ENCODE assay signal across 18 cellular contexts in the genomic region with DNA sequence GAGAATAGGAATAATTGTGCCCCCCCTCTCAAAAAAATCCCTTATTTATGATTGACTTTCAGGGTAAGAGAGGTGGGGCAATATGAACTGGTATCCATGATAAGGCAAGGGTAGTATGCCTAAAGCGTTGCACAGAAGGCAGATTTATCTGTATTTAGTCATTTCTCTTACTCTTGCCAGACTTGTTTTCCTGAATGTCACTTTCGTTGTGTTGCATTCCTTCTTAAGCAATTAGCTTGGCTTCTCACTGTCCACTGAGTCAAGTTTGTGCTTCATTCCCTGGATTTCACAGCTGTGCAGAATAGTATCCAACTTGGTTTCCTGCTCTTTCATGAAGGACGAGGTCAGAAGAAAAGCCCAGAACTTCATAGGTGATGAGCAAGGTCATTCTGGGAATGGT.
DNase-seq lines count a peak whose midpoint lies in the region; ATAC-seq and TF ChIP-seq lines count a peak whose summit lies in the region.
"Had no signal": no experiment of that assay in that cellular context is flagged by ENCODE, and none has a peak within 500 bp of the region (broad histone marks: within the 10 kb centered on the region; RNA-seq: fewer than 3 reads in every experiment).

No MANE protein-coding gene starts in this region.

- peak overlapping the region; percentile 78 for H3K9ac ChIP-seq in skeletal muscle satellite cell (ENCODE audit: low read depth, low read length)

- H3K27ac ChIP-seq in SJSA1 (peak overlapping the region; percentile 79), testis (no peak overlapping the region), sigmoid colon (no peak overlapping the region)
- H3K27ac ChIP-seq: pancreas, SJCRH30 had no signal

- DNase-seq in EL = peak; percentile 38
- DNase-seq in SJSA1 (ENCODE audit: low read depth in 1 of 2, low spot score in 2 of 2) = no peak
- DNase-seq in foreskin fibroblast = no peak
- no peak for DNase-seq in testis
- no peak for DNase-seq in stimulated activated naive CD8-positive, alpha-beta T cell treated with anti-CD3 and anti-CD28 coated beads, Interleukin-15, Interleukin-2, amounts not matched to agents 100 U/mL and 50 U/mL, for 24 hours
- DNase-seq in activated T-cell treated with anti-CD3 and anti-CD28 coated beads, Interleukin-2, amount 50 U/mL, for 48 hours = no peak
- no peak for DNase-seq in sigmoid colon
- DNase-seq: activated CD4-positive, alpha-beta T cell treated with anti-CD3 and anti-CD28 coated beads, Interleukin-2, amount 10 ng/mL, durations not matched to agents 7 days and 5 days; activated naive CD8-positive, alpha-beta T cell treated with anti-CD3 and anti-CD28 coated beads, Interleukin-2, amount 10 ng/mL, durations not matched to agents 7 days and 5 days; activated T-cell treated with anti-CD3 and anti-CD28 coated beads, Interleukin-2, amount 50 U/mL, for 24 hours; AML-193; Calu3; hippocampal formation; NK-92 treated with Interleukin-12 subunit alpha and Interleukin-12 subunit beta, amount 100 ng/mL, for 24 hours; pancreas; SJCRH30; T1000 had no signal

- H3K36me3 ChIP-seq in SJSA1 = no peaks in the 10 kb centered on the region
- H3K36me3 ChIP-seq in skeletal muscle satellite cell (ENCODE audit: insufficient read depth, low read length) = no peaks in the 10 kb centered on the region
- H3K36me3 ChIP-seq in testis (ENCODE audit: low read depth, missing control alignments) = no peaks in the 10 kb centered on the region
- H3K36me3 ChIP-seq in sigmoid colon = no peaks in the 10 kb centered on the region
- H3K36me3 ChIP-seq: pancreas, SJCRH30 had no signal

- WGBS in testis, 2 donors = 52 to 53% methylated on average over 3 of the region's 3 CpGs
- WGBS in sigmoid colon, 2 donors = 57 to 67% methylated on average over 3 of the region's 3 CpGs

- no peak for ATAC-seq in stimulated activated naive CD8-positive, alpha-beta T cell treated with anti-CD3 and anti-CD28 coated beads, Interleukin-15, Interleukin-2, amounts not matched to agents 100 U/mL and 50 U/mL, for 24 hours
- ATAC-seq: pancreas had no signal

- H3K9me3 ChIP-seq in SJSA1 (replicated peaks) = no peaks in the 10 kb centered on the region
- H3K9me3 ChIP-seq in skeletal muscle satellite cell (replicated peaks; ENCODE audit: low read length) = no peaks in the 10 kb centered on the region
- no peaks in the 10 kb centered on the region for H3K9me3 ChIP-seq in testis
- H3K9me3 ChIP-seq in sigmoid colon = no peaks in the 10 kb centered on the region
- H3K9me3 ChIP-seq: pancreas, SJCRH30 had no signal

- no peaks in the 10 kb centered on the region for H3K27me3 ChIP-seq in SJSA1 (replicated peaks)
- H3K27me3 ChIP-seq in skeletal muscle satellite cell (ENCODE audit: control insufficient read depth, insufficient read depth, low read length) = no peaks in the 10 kb centered on the region
- no peaks in the 10 kb centered on the region for H3K27me3 ChIP-seq in testis
- H3K27me3 ChIP-seq in sigmoid colon = no peaks in the 10 kb centered on the region
- H3K27me3 ChIP-seq: pancreas, SJCRH30 had no signal

- TF ChIP-seq POLR2A in testis (IDR thresholded peaks at IDR 0.05) = no peak
- no peak for TF ChIP-seq POLR2A in sigmoid colon (IDR thresholded peaks at IDR 0.05)

- intact Hi-C loops in testis (cut with DNase I; ENCODE audit: low total_unique reads) (loop anchor here (5.0 to 10.0 kb wide), 3 partner anchors 279 to 678 kb away; a partner anchor contains a TSS), sigmoid colon (cut with DNase I) (no loop called here)

- peaks cover 37% of the 10 kb centered on the region for H3K4me1 ChIP-seq in SJSA1 (replicated peaks)
- H3K4me1 ChIP-seq in skeletal muscle satellite cell (ENCODE audit: control insufficient read depth, insufficient read depth, low read length) = peaks cover 28% of the 10 kb centered on the region
- no peaks in the 10 kb centered on the region for H3K4me1 ChIP-seq in testis
- H3K4me1 ChIP-seq in sigmoid colon = peaks cover 0 to 8% (median 3%) of the 10 kb centered on the region in 4 donors

- no peak for TF ChIP-seq EP300 in sigmoid colon (IDR thresholded peaks at IDR 0.05)

- TF ChIP-seq CTCF in foreskin fibroblast (IDR thresholded peaks at IDR 0.05; ENCODE audit: low read depth, low read length) = no peak
- no peak for TF ChIP-seq CTCF in testis (IDR thresholded peaks at IDR 0.05)
- TF ChIP-seq CTCF in sigmoid colon (IDR thresholded peaks at IDR 0.05) = no peak

- H3K4me3 ChIP-seq in SJSA1 (no peak overlapping the region), foreskin fibroblast (ENCODE audit: low read depth in 1 of 2, low read length in 2 of 2) (peak overlapping the region; percentile 12 to 43), skeletal muscle satellite cell (ENCODE audit: low read length) (peak overlapping the region; percentile 60), testis (peak overlapping the region in 1 of 2 donors; percentile 8), sigmoid colon (peak overlapping the region in 2 of 4 donors; percentile 14 to 15)
- H3K4me3 ChIP-seq: pancreas, SJCRH30 had no signal

- H3K4me2 ChIP-seq in skeletal muscle satellite cell (ENCODE audit: low read length) = peak overlapping the region; percentile 84
